15 cellular contexts compared by ENCODE assay signal in the genomic region with DNA sequence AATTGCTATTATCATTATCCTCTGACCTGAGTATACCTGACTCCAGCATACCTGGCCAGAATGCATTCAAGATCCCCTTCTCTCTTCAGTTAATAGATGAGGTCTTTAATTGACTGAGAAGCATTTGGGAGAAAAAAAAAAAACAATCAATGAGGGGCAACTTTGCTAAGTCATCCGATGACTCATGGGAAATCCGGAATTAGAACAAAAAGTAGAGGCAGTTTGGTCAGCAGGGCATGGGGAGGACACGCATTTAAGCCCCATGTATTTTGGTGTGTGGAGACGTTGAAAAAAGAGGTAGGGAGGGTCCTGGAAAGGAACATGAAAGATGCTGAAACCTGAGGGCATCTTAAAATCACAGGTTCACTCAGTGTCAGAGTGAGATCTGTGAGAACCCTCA.
DNase-seq lines count a peak whose midpoint lies in the region; ATAC-seq and TF ChIP-seq lines count a peak whose summit lies in the region.
"Had no signal": no experiment of that assay in that cellular context is flagged by ENCODE, and none has a peak within 500 bp of the region (broad histone marks: within the 10 kb centered on the region; RNA-seq: fewer than 3 reads in every experiment).

No MANE protein-coding gene starts in this region.

- WGBS in esophagus muscularis mucosa: 78% methylated on average over 4 of the region's 4 CpGs

- TF ChIP-seq POLR2A in esophagus muscularis mucosa (IDR thresholded peaks at IDR 0.05; ENCODE audit: low read depth): no peak

- no peaks in the 10 kb centered on the region for H3K36me3 ChIP-seq in SJCRH30
- no peaks in the 10 kb centered on the region for H3K36me3 ChIP-seq in esophagus muscularis mucosa

- H3K4me3 ChIP-seq in SJCRH30: no peak overlapping the region
- H3K4me3 ChIP-seq in esophagus muscularis mucosa: no peak overlapping the region

- TF ChIP-seq EP300 in esophagus muscularis mucosa (IDR thresholded peaks at IDR 0.05): no peak

- H3K27ac Mint-ChIP-seq in progenitor cell of endocrine pancreas: peak overlapping the region; percentile 72
- H3K27ac Mint-ChIP-seq in stimulated activated memory B cell treated with anti-CD40 and anti-IgM and Interleukin-4, amounts not matched to agents 10 μg/mL and 1 μg/mL and 100 μg/mL, for 72 hours: no peak overlapping the region

- H3K9me3 ChIP-seq in SJCRH30 (replicated peaks) (no peaks in the 10 kb centered on the region), esophagus muscularis mucosa (no peaks in the 10 kb centered on the region)

- H3K27ac ChIP-seq in SJCRH30 (peak overlapping the region; percentile 71), esophagus muscularis mucosa (replicated peaks in 1 of 4) (peak overlapping the region; percentile 56 to 66 (median 58))
- H3K27ac ChIP-seq: parathyroid adenoma had no signal

- DNase-seq in GM03348 (ENCODE audit: low spot score) (peak; percentile 69), SJCRH30 (no peak), esophagus muscularis mucosa (ENCODE audit: extremely low spot score) (no peak), progenitor cell of endocrine pancreas (ENCODE audit: low spot score, unreplicated experiment) (no peak), D341Med (ENCODE audit: low spot score) (no peak), SKM-1 (lab: John Stamatoyannopoulos, UW; ENCODE audit: unreplicated experiment) (no peak)
- DNase-seq: activated CD4-positive, alpha-beta T cell treated with anti-CD3 and anti-CD28 coated beads, Interleukin-2, amount 50 U/mL, for 48 hours; activated naive CD4-positive, alpha-beta T cell treated with Interleukin-2 at 50 U/mL for 16 hours; cortex of kidney; NCI-H1930; stimulated activated CD4-positive, alpha-beta T cell treated with anti-CD3 and anti-CD28 coated beads, Interleukin-4, amount 100 ng/mL, for 24 hours; T-helper 1 cell had no signal

- no peak for ATAC-seq in stimulated activated memory B cell treated with anti-CD40 and anti-IgM and Interleukin-4, amounts not matched to agents 10 μg/mL and 1 μg/mL and 100 μg/mL, for 72 hours
- ATAC-seq in HG03045 (IDR thresholded peaks at IDR 0.05; ENCODE audit: unreplicated experiment): no peak

- no peak for TF ChIP-seq CTCF in esophagus muscularis mucosa (IDR thresholded peaks at IDR 0.05)
- TF ChIP-seq CTCF in progenitor cell of endocrine pancreas (IDR thresholded peaks at IDR 0.05; ENCODE audit: unreplicated experiment): no peak

- H3K4me3 Mint-ChIP-seq in progenitor cell of endocrine pancreas (ENCODE audit: low read depth): no peak overlapping the region
- no peak overlapping the region for H3K4me3 Mint-ChIP-seq in stimulated activated memory B cell treated with anti-CD40 and anti-IgM and Interleukin-4, amounts not matched to agents 10 μg/mL and 1 μg/mL and 100 μg/mL, for 72 hours

- H3K27me3 ChIP-seq in SJCRH30 (no peaks in the 10 kb centered on the region), esophagus muscularis mucosa (no peaks in the 10 kb centered on the region)

- H3K36me3 Mint-ChIP-seq in progenitor cell of endocrine pancreas (ENCODE audit: insufficient read depth): no peaks in the 10 kb centered on the region
- H3K36me3 Mint-ChIP-seq in stimulated activated memory B cell treated with anti-CD40 and anti-IgM and Interleukin-4, amounts not matched to agents 10 μg/mL and 1 μg/mL and 100 μg/mL, for 72 hours: no peaks in the 10 kb centered on the region

- intact Hi-C loops in esophagus muscularis mucosa (cut with DNase I): no loop called here

- peaks cover 22% of the 10 kb centered on the region for H3K27me3 Mint-ChIP-seq in progenitor cell of endocrine pancreas
- peaks cover 13% of the 10 kb centered on the region for H3K27me3 Mint-ChIP-seq in stimulated activated memory B cell treated with anti-CD40 and anti-IgM and Interleukin-4, amounts not matched to agents 10 μg/mL and 1 μg/mL and 100 μg/mL, for 72 hours

- peaks cover 20% of the 10 kb centered on the region for H3K4me1 ChIP-seq in SJCRH30
- H3K4me1 ChIP-seq in esophagus muscularis mucosa: peaks cover 0 to 63% (median 57%) of the 10 kb centered on the region in 4 donors
- H3K4me1 ChIP-seq: parathyroid adenoma had no signal

- no peaks in the 10 kb centered on the region for H3K9me3 Mint-ChIP-seq in progenitor cell of endocrine pancreas (ENCODE audit: low read depth)
- peaks cover 1% of the 10 kb centered on the region for H3K9me3 Mint-ChIP-seq in stimulated activated memory B cell treated with anti-CD40 and anti-IgM and Interleukin-4, amounts not matched to agents 10 μg/mL and 1 μg/mL and 100 μg/mL, for 72 hours

- H3K4me1 Mint-ChIP-seq in progenitor cell of endocrine pancreas (ENCODE audit: low read depth): peaks cover 11% of the 10 kb centered on the region
- no peaks in the 10 kb centered on the region for H3K4me1 Mint-ChIP-seq in stimulated activated memory B cell treated with anti-CD40 and anti-IgM and Interleukin-4, amounts not matched to agents 10 μg/mL and 1 μg/mL and 100 μg/mL, for 72 hours
